1 cellular context compared by ENCODE assay signal in the genomic region with DNA sequence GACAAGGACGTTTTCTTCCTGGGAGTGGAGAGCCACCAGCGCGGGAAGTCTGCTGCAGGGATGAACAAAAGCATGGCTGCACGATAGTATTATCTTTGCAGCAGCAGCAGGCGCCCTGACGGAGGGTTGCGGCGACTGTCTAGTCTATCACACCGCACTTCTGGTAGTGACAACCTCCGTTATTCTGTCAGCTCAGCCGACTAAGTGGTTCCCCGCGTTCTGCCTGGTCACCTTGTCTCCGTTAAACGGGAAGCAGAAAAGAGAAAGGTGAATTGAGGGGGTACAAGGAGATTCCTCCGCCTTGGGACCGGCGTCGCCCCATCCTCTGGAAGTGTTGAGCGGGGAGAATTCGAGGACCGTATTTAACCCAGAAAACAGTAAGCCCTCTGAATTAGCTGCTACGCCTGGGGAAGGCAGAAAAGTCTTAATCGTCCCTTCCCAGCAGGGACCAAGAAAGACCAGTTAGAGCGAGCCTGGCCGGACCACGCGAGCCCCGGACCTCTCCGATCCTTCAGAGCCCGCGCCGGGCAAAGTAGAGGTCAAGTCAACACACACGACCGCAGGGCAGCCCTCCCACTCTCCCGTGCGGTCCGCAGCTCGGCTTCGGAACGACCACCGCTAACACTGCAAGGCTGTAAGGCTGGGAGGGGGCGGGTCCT.
TF ChIP-seq lines count a peak whose summit lies in the region.

No MANE protein-coding gene starts in this region.

TF ChIP-seq in HepG2, 621 proteins besides CTCF, POLR2A, EP300 and RAD21 (continued from another document and continues in another):
- TF ChIP-seq, protein P1, sequence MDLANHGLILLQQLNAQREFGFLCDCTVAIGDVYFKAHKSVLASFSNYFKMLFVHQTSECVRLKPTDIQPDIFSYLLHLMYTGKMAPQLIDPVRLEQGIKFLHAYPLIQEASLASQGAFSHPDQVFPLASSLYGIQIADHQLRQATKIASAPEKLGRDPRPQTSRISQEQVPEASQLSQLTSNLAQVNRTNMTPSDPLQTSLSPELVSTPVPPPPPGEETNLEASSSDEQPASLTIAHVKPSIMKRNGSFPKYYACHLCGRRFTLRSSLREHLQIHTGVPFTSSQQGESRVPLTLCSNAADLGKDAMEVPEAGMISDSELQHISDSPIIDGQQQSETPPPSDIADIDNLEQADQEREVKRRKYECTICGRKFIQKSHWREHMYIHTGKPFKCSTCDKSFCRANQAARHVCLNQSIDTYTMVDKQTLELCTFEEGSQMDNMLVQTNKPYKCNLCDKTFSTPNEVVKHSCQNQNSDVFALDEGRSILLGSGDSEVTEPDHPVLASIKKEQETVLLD (CRISPR knock-in tag; IDR thresholded peaks at IDR 0.05; ENCODE audit: low read depth): no peak; the same call in 1 of the 2 replicates
- 0 out of 2 replicates have a peak, but pooled peaks have one; percentile 28 for TF ChIP-seq ZNF746 (CRISPR knock-in tag; IDR thresholded peaks at IDR 0.05)
- peak; percentile 69 for TF ChIP-seq POLR2G (IDR thresholded peaks at IDR 0.05; ENCODE audit: low read depth, low read length)
- 0 out of 2 replicates have a peak, but pooled peaks have one; percentile 45 for TF ChIP-seq ZNF546 (CRISPR knock-in tag; conservative IDR thresholded peaks at IDR 0.05)
- peak; percentile 47; the same call in 1 of the 2 replicates for TF ChIP-seq BHLHE40 (IDR thresholded peaks at IDR 0.05; ENCODE audit: low read length)
- no peak for TF ChIP-seq SAFB2 (CRISPR knock-in tag; IDR thresholded peaks at IDR 0.05; ENCODE audit: borderline replicate concordance, low read depth)
- 0 out of 2 replicates have a peak, but pooled peaks have one; percentile 16 for TF ChIP-seq EEA1 (CRISPR knock-in tag; IDR thresholded peaks at IDR 0.05; ENCODE audit: borderline replicate concordance)
- no peak; the same call in 1 of the 2 replicates for TF ChIP-seq GATAD2A (CRISPR knock-in tag; IDR thresholded peaks at IDR 0.05)
- no peak for TF ChIP-seq FOXA1 (IDR thresholded peaks at IDR 0.05)
- 0 out of 2 replicates have a peak, but pooled peaks have one; percentile 10 for TF ChIP-seq FOXA1 (CRISPR knock-in tag; IDR thresholded peaks at IDR 0.05)
- TF ChIP-seq MTERF4 (CRISPR knock-in tag; IDR thresholded peaks at IDR 0.05): 0 out of 2 replicates have a peak, but pooled peaks have one; percentile 63
- TF ChIP-seq ZNF776 (CRISPR knock-in tag; IDR thresholded peaks at IDR 0.05): 0 out of 2 replicates have a peak, but pooled peaks have one; percentile 45
- 0 out of 2 replicates have a peak, but pooled peaks have one; percentile 47 for TF ChIP-seq SRY (CRISPR knock-in tag; IDR thresholded peaks at IDR 0.05)
- TF ChIP-seq POLR2AphosphoS5 (IDR thresholded peaks at IDR 0.05; ENCODE audit: low read depth, low read length): peak; percentile 78
- TF ChIP-seq FOXK2 (IDR thresholded peaks at IDR 0.05): no peak
- TF ChIP-seq ERF (CRISPR knock-in tag; IDR thresholded peaks at IDR 0.05): 0 out of 2 replicates have a peak, but pooled peaks have one; percentile 6
- TF ChIP-seq UBTF (CRISPR knock-in tag; IDR thresholded peaks at IDR 0.05): peak; percentile 5; the same call in 1 of the 2 replicates
- TF ChIP-seq ZMAT3 (CRISPR knock-in tag; conservative IDR thresholded peaks at IDR 0.05): no peak
- TF ChIP-seq, protein P2, sequence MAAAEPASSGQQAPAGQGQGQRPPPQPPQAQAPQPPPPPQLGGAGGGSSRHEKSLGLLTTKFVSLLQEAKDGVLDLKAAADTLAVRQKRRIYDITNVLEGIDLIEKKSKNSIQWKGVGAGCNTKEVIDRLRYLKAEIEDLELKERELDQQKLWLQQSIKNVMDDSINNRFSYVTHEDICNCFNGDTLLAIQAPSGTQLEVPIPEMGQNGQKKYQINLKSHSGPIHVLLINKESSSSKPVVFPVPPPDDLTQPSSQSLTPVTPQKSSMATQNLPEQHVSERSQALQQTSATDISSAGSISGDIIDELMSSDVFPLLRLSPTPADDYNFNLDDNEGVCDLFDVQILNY (CRISPR knock-in tag; conservative IDR thresholded peaks at IDR 0.05): no peak
- no peak; the same call in 1 of the 2 replicates for TF ChIP-seq HOXA3 (CRISPR knock-in tag; IDR thresholded peaks at IDR 0.05)
- no peak for TF ChIP-seq ZBTB33 (CRISPR knock-in tag; IDR thresholded peaks at IDR 0.05)
- TF ChIP-seq, protein P3, sequence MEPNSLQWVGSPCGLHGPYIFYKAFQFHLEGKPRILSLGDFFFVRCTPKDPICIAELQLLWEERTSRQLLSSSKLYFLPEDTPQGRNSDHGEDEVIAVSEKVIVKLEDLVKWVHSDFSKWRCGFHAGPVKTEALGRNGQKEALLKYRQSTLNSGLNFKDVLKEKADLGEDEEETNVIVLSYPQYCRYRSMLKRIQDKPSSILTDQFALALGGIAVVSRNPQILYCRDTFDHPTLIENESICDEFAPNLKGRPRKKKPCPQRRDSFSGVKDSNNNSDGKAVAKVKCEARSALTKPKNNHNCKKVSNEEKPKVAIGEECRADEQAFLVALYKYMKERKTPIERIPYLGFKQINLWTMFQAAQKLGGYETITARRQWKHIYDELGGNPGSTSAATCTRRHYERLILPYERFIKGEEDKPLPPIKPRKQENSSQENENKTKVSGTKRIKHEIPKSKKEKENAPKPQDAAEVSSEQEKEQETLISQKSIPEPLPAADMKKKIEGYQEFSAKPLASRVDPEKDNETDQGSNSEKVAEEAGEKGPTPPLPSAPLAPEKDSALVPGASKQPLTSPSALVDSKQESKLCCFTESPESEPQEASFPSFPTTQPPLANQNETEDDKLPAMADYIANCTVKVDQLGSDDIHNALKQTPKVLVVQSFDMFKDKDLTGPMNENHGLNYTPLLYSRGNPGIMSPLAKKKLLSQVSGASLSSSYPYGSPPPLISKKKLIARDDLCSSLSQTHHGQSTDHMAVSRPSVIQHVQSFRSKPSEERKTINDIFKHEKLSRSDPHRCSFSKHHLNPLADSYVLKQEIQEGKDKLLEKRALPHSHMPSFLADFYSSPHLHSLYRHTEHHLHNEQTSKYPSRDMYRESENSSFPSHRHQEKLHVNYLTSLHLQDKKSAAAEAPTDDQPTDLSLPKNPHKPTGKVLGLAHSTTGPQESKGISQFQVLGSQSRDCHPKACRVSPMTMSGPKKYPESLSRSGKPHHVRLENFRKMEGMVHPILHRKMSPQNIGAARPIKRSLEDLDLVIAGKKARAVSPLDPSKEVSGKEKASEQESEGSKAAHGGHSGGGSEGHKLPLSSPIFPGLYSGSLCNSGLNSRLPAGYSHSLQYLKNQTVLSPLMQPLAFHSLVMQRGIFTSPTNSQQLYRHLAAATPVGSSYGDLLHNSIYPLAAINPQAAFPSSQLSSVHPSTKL (CRISPR knock-in tag; IDR thresholded peaks at IDR 0.05): peak; percentile 5; the same call in 1 of the 2 replicates
- TF ChIP-seq FOSL1 (CRISPR knock-in tag; IDR thresholded peaks at IDR 0.05; ENCODE audit: borderline replicate concordance): no peak
- TF ChIP-seq ZNF607 (CRISPR knock-in tag; IDR thresholded peaks at IDR 0.05; ENCODE audit: borderline replicate concordance): no peak
- TF ChIP-seq, protein P4, sequence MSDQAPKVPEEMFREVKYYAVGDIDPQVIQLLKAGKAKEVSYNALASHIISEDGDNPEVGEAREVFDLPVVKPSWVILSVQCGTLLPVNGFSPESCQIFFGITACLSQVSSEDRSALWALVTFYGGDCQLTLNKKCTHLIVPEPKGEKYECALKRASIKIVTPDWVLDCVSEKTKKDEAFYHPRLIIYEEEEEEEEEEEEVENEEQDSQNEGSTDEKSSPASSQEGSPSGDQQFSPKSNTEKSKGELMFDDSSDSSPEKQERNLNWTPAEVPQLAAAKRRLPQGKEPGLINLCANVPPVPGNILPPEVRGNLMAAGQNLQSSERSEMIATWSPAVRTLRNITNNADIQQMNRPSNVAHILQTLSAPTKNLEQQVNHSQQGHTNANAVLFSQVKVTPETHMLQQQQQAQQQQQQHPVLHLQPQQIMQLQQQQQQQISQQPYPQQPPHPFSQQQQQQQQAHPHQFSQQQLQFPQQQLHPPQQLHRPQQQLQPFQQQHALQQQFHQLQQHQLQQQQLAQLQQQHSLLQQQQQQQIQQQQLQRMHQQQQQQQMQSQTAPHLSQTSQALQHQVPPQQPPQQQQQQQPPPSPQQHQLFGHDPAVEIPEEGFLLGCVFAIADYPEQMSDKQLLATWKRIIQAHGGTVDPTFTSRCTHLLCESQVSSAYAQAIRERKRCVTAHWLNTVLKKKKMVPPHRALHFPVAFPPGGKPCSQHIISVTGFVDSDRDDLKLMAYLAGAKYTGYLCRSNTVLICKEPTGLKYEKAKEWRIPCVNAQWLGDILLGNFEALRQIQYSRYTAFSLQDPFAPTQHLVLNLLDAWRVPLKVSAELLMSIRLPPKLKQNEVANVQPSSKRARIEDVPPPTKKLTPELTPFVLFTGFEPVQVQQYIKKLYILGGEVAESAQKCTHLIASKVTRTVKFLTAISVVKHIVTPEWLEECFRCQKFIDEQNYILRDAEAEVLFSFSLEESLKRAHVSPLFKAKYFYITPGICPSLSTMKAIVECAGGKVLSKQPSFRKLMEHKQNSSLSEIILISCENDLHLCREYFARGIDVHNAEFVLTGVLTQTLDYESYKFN (CRISPR knock-in tag; conservative IDR thresholded peaks at IDR 0.05): peak; percentile 12; the same call in 1 of the 2 replicates
- 0 out of 2 replicates have a peak, but pooled peaks have one; percentile 22 for TF ChIP-seq ZSCAN29 (CRISPR knock-in tag; conservative IDR thresholded peaks at IDR 0.05)
- TF ChIP-seq, protein P5, sequence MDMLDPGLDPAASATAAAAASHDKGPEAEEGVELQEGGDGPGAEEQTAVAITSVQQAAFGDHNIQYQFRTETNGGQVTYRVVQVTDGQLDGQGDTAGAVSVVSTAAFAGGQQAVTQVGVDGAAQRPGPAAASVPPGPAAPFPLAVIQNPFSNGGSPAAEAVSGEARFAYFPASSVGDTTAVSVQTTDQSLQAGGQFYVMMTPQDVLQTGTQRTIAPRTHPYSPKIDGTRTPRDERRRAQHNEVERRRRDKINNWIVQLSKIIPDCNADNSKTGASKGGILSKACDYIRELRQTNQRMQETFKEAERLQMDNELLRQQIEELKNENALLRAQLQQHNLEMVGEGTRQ (IDR thresholded peaks at IDR 0.05; ENCODE audit: low read depth, low read length): no peak
- TF ChIP-seq, protein P5 (CRISPR knock-in tag; IDR thresholded peaks at IDR 0.05; ENCODE audit: borderline replicate concordance): no peak
- TF ChIP-seq IKZF5 (CRISPR knock-in tag; IDR thresholded peaks at IDR 0.05): 0 out of 2 replicates have a peak, but pooled peaks have one; percentile 37
- peak; percentile 60; the same call in 1 of the 2 replicates for TF ChIP-seq TAF1 (CRISPR knock-in tag; IDR thresholded peaks at IDR 0.05)
- no peak for TF ChIP-seq BORCS8-MEF2B (CRISPR knock-in tag; IDR thresholded peaks at IDR 0.05)
- TF ChIP-seq NFATC3 (CRISPR knock-in tag; IDR thresholded peaks at IDR 0.05): no peak
- 0 out of 2 replicates have a peak, but pooled peaks have one; percentile 0 for TF ChIP-seq HDAC1 (CRISPR knock-in tag; IDR thresholded peaks at IDR 0.05)
- TF ChIP-seq, protein P6, sequence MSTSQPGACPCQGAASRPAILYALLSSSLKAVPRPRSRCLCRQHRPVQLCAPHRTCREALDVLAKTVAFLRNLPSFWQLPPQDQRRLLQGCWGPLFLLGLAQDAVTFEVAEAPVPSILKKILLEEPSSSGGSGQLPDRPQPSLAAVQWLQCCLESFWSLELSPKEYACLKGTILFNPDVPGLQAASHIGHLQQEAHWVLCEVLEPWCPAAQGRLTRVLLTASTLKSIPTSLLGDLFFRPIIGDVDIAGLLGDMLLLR (CRISPR knock-in tag; IDR thresholded peaks at IDR 0.05): 0 out of 2 replicates have a peak, but pooled peaks have one; percentile 39
